Comparison of ENCODE assay signal across 32 cellular contexts in the genomic region with DNA sequence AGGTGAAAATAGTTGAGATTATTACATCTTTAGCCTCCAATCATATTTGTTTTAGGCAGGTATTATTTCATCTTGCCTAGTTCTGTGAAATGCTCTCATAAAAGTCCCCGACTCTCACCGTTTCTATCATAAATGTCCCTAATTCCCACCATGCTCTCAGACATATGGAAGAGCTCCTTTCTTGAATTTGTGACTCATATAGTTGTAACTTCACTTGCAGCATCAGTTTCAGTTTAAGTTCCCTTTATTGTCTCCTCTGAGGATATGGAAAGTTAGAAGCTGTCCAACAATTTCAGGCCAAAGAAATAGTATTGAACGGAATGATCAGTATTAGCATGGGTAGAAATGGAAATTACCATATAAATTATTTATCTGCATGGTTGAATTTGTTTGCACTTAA.
DNase-seq lines count a peak whose midpoint lies in the region; ATAC-seq and TF ChIP-seq lines count a peak whose summit lies in the region.
"Had no signal": no experiment of that assay in that cellular context is flagged by ENCODE, and none has a peak within 500 bp of the region (broad histone marks: within the 10 kb centered on the region; RNA-seq: fewer than 3 reads in every experiment).

No MANE protein-coding gene starts in this region.

- DNase-seq in ELR (ENCODE audit: low read depth) (peak; percentile 20), Kasumi-1 (lab: John Stamatoyannopoulos, UW) (peak; percentile 11 to 16), OCI-LY7 (ENCODE audit: low spot score) (no peak), memory B cell (ENCODE audit: low spot score in 2 of 2) (no peak), GDM1 (lab: John Stamatoyannopoulos, UW) (no peak), NCI-H1436 (lab: John Stamatoyannopoulos, UW) (no peak)
- DNase-seq in CD8-positive, alpha-beta memory T cell: no peak
- no peak for DNase-seq in effector memory CD8-positive, alpha-beta T cell
- DNase-seq: ACHN; activated CD4-positive, alpha-beta memory T cell treated with anti-CD3 and anti-CD28 coated beads, Interleukin-2, amount 10 ng/mL, durations not matched to agents 7 days and 5 days; activated CD4-positive, CD25-positive, alpha-beta regulatory T cell treated with anti-CD3 and anti-CD28 coated beads, Interleukin-2, amount 50 U/mL, for 72 hours; effector memory CD4-positive, alpha-beta T cell; gastrocnemius medialis; hypothalamus; left ventricle myocardium inferior; natural killer cell; NCI-H1092 treated with DMSO at 0.1 percent for 48 hours; NCI-H2029 treated with DMSO at 0.1 percent for 48 hours; NCI-H345; NCI-H748 treated with DMSO at 0.1 percent for 48 hours; ovary; PC-9; SHP77 treated with DMSO at 0.1 percent for 48 hours; spleen; stimulated activated CD4-positive, alpha-beta T cell treated with anti-CD3 and anti-CD28 coated beads, Interleukin-2, amount 100 ng/mL, for 48 hours; T-helper 1 cell; testis had no signal

- H3K9me3 ChIP-seq in OCI-LY7 (ENCODE audit: low read length): no peaks in the 10 kb centered on the region
- no peaks in the 10 kb centered on the region for H3K9me3 ChIP-seq in CD8-positive, alpha-beta memory T cell (ENCODE audit: low read length)
- H3K9me3 ChIP-seq: gastrocnemius medialis, left ventricle myocardium inferior, ovary, right atrium auricular region, spleen, testis had no signal

- intact Hi-C loops in OCI-LY7 (cut with micrococcal nuclease; ENCODE audit: unreplicated experiment): no loop called here

- H3K4me1 Mint-ChIP-seq in memory B cell: peaks cover 13% of the 10 kb centered on the region
- H3K4me1 Mint-ChIP-seq in CD8-positive, alpha-beta memory T cell: no peaks in the 10 kb centered on the region
- H3K4me1 Mint-ChIP-seq in effector memory CD8-positive, alpha-beta T cell (ENCODE audit: low read depth in 2 of 2): no peaks in the 10 kb centered on the region
- H3K4me1 Mint-ChIP-seq: activated CD4-positive, alpha-beta memory T cell treated with anti-CD3 and anti-CD28 coated beads, Interleukin-2, amount 10 ng/mL, durations not matched to agents 7 days and 5 days; brain; natural killer cell; stimulated activated effector memory CD8-positive, alpha-beta T cell treated with anti-CD3 and anti-CD28 coated beads, Interleukin-12 subunit alpha, Interleukin-12 subunit beta, amount 100 ng/mL, for 72 hours had no signal

- H3K79me2 ChIP-seq in OCI-LY7 (ENCODE audit: insufficient read depth, low read depth, low read length): no peaks in the 10 kb centered on the region

- CTCF ChIA-PET in OCI-LY7 (lab: Charles Lee; ENCODE audit: unreplicated experiment): no interaction called here
- CTCF ChIA-PET in CD8-positive, alpha-beta memory T cell (lab: Charles Lee): no interaction called here

- H3K4me3 Mint-ChIP-seq in memory B cell: no peak overlapping the region
- no peak overlapping the region for H3K4me3 Mint-ChIP-seq in CD8-positive, alpha-beta memory T cell
- no peak overlapping the region for H3K4me3 Mint-ChIP-seq in effector memory CD8-positive, alpha-beta T cell
- H3K4me3 Mint-ChIP-seq: activated CD4-positive, alpha-beta memory T cell treated with anti-CD3 and anti-CD28 coated beads, Interleukin-2, amount 10 ng/mL, durations not matched to agents 7 days and 5 days; brain; natural killer cell; stimulated activated effector memory CD8-positive, alpha-beta T cell treated with anti-CD3 and anti-CD28 coated beads, Interleukin-12 subunit alpha, Interleukin-12 subunit beta, amount 100 ng/mL, for 72 hours had no signal

- H3K27ac ChIP-seq in OCI-LY7 (ENCODE audit: low read depth, low read length, poor library complexity, severe bottlenecking): no peak overlapping the region
- no peak overlapping the region for H3K27ac ChIP-seq in CD8-positive, alpha-beta memory T cell (ENCODE audit: low read depth, low read length)
- H3K27ac ChIP-seq: C4-2B, gastrocnemius medialis, left ventricle myocardium inferior, ovary, PC-9, right atrium auricular region, spleen, testis had no signal

- H3K4me1 ChIP-seq in OCI-LY7 (ENCODE audit: insufficient read depth, low read length, poor library complexity, severe bottlenecking): peaks cover 20% of the 10 kb centered on the region
- no peaks in the 10 kb centered on the region for H3K4me1 ChIP-seq in CD8-positive, alpha-beta memory T cell (ENCODE audit: insufficient read depth, low read length)
- H3K4me1 ChIP-seq: gastrocnemius medialis, left ventricle myocardium inferior, right atrium auricular region, testis had no signal

- POLR2A ChIA-PET in OCI-LY7 (lab: Charles Lee): no interaction called here
- POLR2A ChIA-PET in CD8-positive, alpha-beta memory T cell (lab: Charles Lee): no interaction called here

- peak overlapping the region; percentile 19 for H3K27ac Mint-ChIP-seq in memory B cell
- no peak overlapping the region for H3K27ac Mint-ChIP-seq in CD8-positive, alpha-beta memory T cell
- H3K27ac Mint-ChIP-seq in effector memory CD8-positive, alpha-beta T cell: no peak overlapping the region
- H3K27ac Mint-ChIP-seq: activated CD4-positive, alpha-beta memory T cell treated with anti-CD3 and anti-CD28 coated beads, Interleukin-2, amount 10 ng/mL, durations not matched to agents 7 days and 5 days; brain; natural killer cell; stimulated activated effector memory CD8-positive, alpha-beta T cell treated with anti-CD3 and anti-CD28 coated beads, Interleukin-12 subunit alpha, Interleukin-12 subunit beta, amount 100 ng/mL, for 72 hours had no signal

- H3K36me3 Mint-ChIP-seq in memory B cell: no peaks in the 10 kb centered on the region
- no peaks in the 10 kb centered on the region for H3K36me3 Mint-ChIP-seq in CD8-positive, alpha-beta memory T cell
- no peaks in the 10 kb centered on the region for H3K36me3 Mint-ChIP-seq in effector memory CD8-positive, alpha-beta T cell (ENCODE audit: insufficient read depth)
- H3K36me3 Mint-ChIP-seq: brain; natural killer cell; stimulated activated effector memory CD8-positive, alpha-beta T cell treated with anti-CD3 and anti-CD28 coated beads, Interleukin-12 subunit alpha, Interleukin-12 subunit beta, amount 100 ng/mL, for 72 hours had no signal

- ATAC-seq in memory B cell (ENCODE audit: low read depth): peak; percentile 51
- ATAC-seq in effector memory CD8-positive, alpha-beta T cell (replicated peaks): no peak
- ATAC-seq: gastrocnemius medialis; HCT116; natural killer cell; stimulated activated effector memory CD8-positive, alpha-beta T cell treated with anti-CD3 and anti-CD28 coated beads, Interleukin-12 subunit alpha, Interleukin-12 subunit beta, amount 100 ng/mL, for 72 hours had no signal

- H3K9me3 Mint-ChIP-seq in memory B cell: no peaks in the 10 kb centered on the region
- no peaks in the 10 kb centered on the region for H3K9me3 Mint-ChIP-seq in CD8-positive, alpha-beta memory T cell
- no peaks in the 10 kb centered on the region for H3K9me3 Mint-ChIP-seq in effector memory CD8-positive, alpha-beta T cell
- H3K9me3 Mint-ChIP-seq: activated CD4-positive, alpha-beta memory T cell treated with anti-CD3 and anti-CD28 coated beads, Interleukin-2, amount 10 ng/mL, durations not matched to agents 7 days and 5 days; brain; natural killer cell; stimulated activated effector memory CD8-positive, alpha-beta T cell treated with anti-CD3 and anti-CD28 coated beads, Interleukin-12 subunit alpha, Interleukin-12 subunit beta, amount 100 ng/mL, for 72 hours had no signal

- no peak overlapping the region for H3K4me3 ChIP-seq in OCI-LY7 (ENCODE audit: low read depth, low read length, poor library complexity, severe bottlenecking)
- H3K4me3 ChIP-seq in CD8-positive, alpha-beta memory T cell (ENCODE audit: low read length): no peak overlapping the region
- H3K4me3 ChIP-seq: gastrocnemius medialis, left ventricle myocardium inferior, ovary, PC-9, right atrium auricular region, spleen, testis had no signal

- no peaks in the 10 kb centered on the region for H3K9me2 ChIP-seq in OCI-LY7 (ENCODE audit: insufficient read depth, low read length)

- no peaks in the 10 kb centered on the region for H3K27me3 Mint-ChIP-seq in memory B cell
- peaks cover 4 to 12% of the 10 kb centered on the region in 2 donors for H3K27me3 Mint-ChIP-seq in CD8-positive, alpha-beta memory T cell
- H3K27me3 Mint-ChIP-seq in effector memory CD8-positive, alpha-beta T cell: peaks cover 11 to 24% of the 10 kb centered on the region in 2 donors
- H3K27me3 Mint-ChIP-seq: brain had no signal

- no TSS peak for BruUV-seq in OCI-LY7 (replicated peaks; lab: Mats Ljungman, UMichigan)

- no peak for TF ChIP-seq CTCF in OCI-LY7 (conservative IDR thresholded peaks at IDR 0.05; ENCODE audit: low read length)

- no peaks in the 10 kb centered on the region for H3K36me3 ChIP-seq in OCI-LY7 (ENCODE audit: insufficient read depth, low read length)
- H3K36me3 ChIP-seq in CD8-positive, alpha-beta memory T cell (ENCODE audit: insufficient read depth, low read length): no peaks in the 10 kb centered on the region
- H3K36me3 ChIP-seq: gastrocnemius medialis, left ventricle myocardium inferior, ovary, right atrium auricular region, spleen had no signal

- H3K4me2 ChIP-seq in OCI-LY7 (ENCODE audit: low read length): no peak overlapping the region
- H3K4me2 ChIP-seq: PC-9 had no signal

- peak overlapping the region; percentile 2; the same call in 1 of the 2 replicates for H2AFZ ChIP-seq in OCI-LY7 (ENCODE audit: low read length)
- H2AFZ ChIP-seq: PC-9 had no signal

- no peaks in the 10 kb centered on the region for H4K20me1 ChIP-seq in OCI-LY7 (ENCODE audit: insufficient read depth, low read length)

- H3K27me3 ChIP-seq in CD8-positive, alpha-beta memory T cell (ENCODE audit: insufficient read depth, low read length, poor library complexity, severe bottlenecking): no peaks in the 10 kb centered on the region
- H3K27me3 ChIP-seq: gastrocnemius medialis, ovary, right atrium auricular region, spleen, testis had no signal

Comparison
In these comparisons a context has a peak if more than half of its experiments do, and no peak if none do; other contexts are left out.
1. DNase-seq: peak in ELR (single experiment) and Kasumi-1 (2 of 2); none in OCI-LY7 (single experiment), memory B cell (0 of 2), GDM1 (single experiment), CD8-positive, alpha-beta memory T cell (0 of 5), NCI-H1436 (single experiment) and effector memory CD8-positive, alpha-beta T cell (0 of 3).